ENCODE assay signal across 28 cellular contexts in genomic region chr10:68340358-68341080, GRCh38. TPM values are rescaled to one million over a fixed set of nuclear protein-coding genes. Genes with fewer than 3 reads are reported as not detected.
DNase-seq lines count a peak whose midpoint lies in the region; ATAC-seq, FAIRE-seq and TF ChIP-seq lines count a peak whose summit lies in the region.
"Had no signal": no experiment of that assay in that cellular context is flagged by ENCODE, and none has a peak within 500 bp of the region (broad histone marks: within the 10 kb centered on the region; RNA-seq: fewer than 3 reads in every experiment).

No MANE protein-coding gene starts in this region.

- H3K4me3 Mint-ChIP-seq in natural killer cell: no peak overlapping the region
- H3K4me3 Mint-ChIP-seq in natural killer cell treated with Interleukin-12 subunit alpha and Interleukin-12 subunit beta and Interleukin-15 and Interleukin-18, amount 100 ng/mL, for 72 hours: no peak overlapping the region
- no peak overlapping the region for H3K4me3 Mint-ChIP-seq in effector memory CD8-positive, alpha-beta T cell
- H3K4me3 Mint-ChIP-seq: mesothelial cell of epicardium had no signal

- peak overlapping the region; percentile 20 to 29 for H3K27ac Mint-ChIP-seq in natural killer cell
- no peak overlapping the region for H3K27ac Mint-ChIP-seq in natural killer cell treated with Interleukin-12 subunit alpha and Interleukin-12 subunit beta and Interleukin-15 and Interleukin-18, amount 100 ng/mL, for 72 hours
- peak overlapping the region; percentile 44 to 58 for H3K27ac Mint-ChIP-seq in effector memory CD8-positive, alpha-beta T cell

- H3K36me3 ChIP-seq in Loucy (ENCODE audit: insufficient read depth, low read length): peaks cover 87% of the 10 kb centered on the region
- H3K36me3 ChIP-seq in MG63: peaks cover 100% of the 10 kb centered on the region
- peaks cover 32 to 73% (median 55%) of the 10 kb centered on the region in 4 donors for H3K36me3 ChIP-seq in sigmoid colon

- peaks cover 28% of the 10 kb centered on the region for H3K36me3 Mint-ChIP-seq in natural killer cell
- peaks cover 73% of the 10 kb centered on the region for H3K36me3 Mint-ChIP-seq in natural killer cell treated with Interleukin-12 subunit alpha and Interleukin-12 subunit beta and Interleukin-15 and Interleukin-18, amount 100 ng/mL, for 72 hours
- peaks cover 84% of the 10 kb centered on the region for H3K36me3 Mint-ChIP-seq in effector memory CD8-positive, alpha-beta T cell (ENCODE audit: insufficient read depth)

- H3K9ac ChIP-seq in Loucy (ENCODE audit: low read depth, low read length, poor library complexity, severe bottlenecking): no peak overlapping the region

- no peak for DNase-seq in natural killer cell
- DNase-seq in natural killer cell treated with Interleukin-12 subunit alpha and Interleukin-12 subunit beta and Interleukin-15 and Interleukin-18, amount 100 ng/mL, for 72 hours (ENCODE audit: low spot score): no peak
- DNase-seq in effector memory CD8-positive, alpha-beta T cell: no peak
- no peak for DNase-seq in urothelium cell line (ENCODE audit: low spot score)
- no peak for DNase-seq in MG63
- no peak for DNase-seq in sigmoid colon
- DNase-seq: activated CD8-positive, alpha-beta memory T cell treated with anti-CD3 and anti-CD28 coated beads for 24 hours; activated naive CD4-positive, alpha-beta T cell; amygdala; effector CD4-positive, alpha-beta T cell; erythroblast; glutamatergic neuron; KBM-7; naive B cell; NCI-H1436 treated with DMSO at 0.1 percent for 48 hours; NCI-H446 treated with DMSO at 0.1 percent for 48 hours; NCI-H82; pancreas; SJCRH30; stimulated activated CD4-positive, alpha-beta T cell treated with anti-CD3 and anti-CD28 coated beads, Interleukin-12 subunit alpha, Interleukin-12 subunit beta, amount 100 ng/mL, for 4 hours; stimulated activated CD4-positive, alpha-beta T cell treated with anti-CD3 and anti-CD28 coated beads, Interleukin-4, amount 100 ng/mL, for 1 hour had no signal

- H3K79me2 ChIP-seq in Loucy (ENCODE audit: insufficient read depth, low read length): peaks cover 87% of the 10 kb centered on the region

- H3K27ac ChIP-seq in sigmoid colon: no peak overlapping the region
- H3K27ac ChIP-seq: C4-2B, pancreas, SJCRH30 had no signal

- H4K20me1 ChIP-seq in Loucy (ENCODE audit: insufficient read depth, low read length, poor library complexity, severe bottlenecking): peaks cover 89% of the 10 kb centered on the region

- TF ChIP-seq POLR2A in sigmoid colon (IDR thresholded peaks at IDR 0.05): no peak

- H3K4me1 ChIP-seq in Loucy (ENCODE audit: insufficient read depth, low read length, poor library complexity, severe bottlenecking) (peaks cover 40% of the 10 kb centered on the region), sigmoid colon (peaks cover 0 to 35% (median 31%) of the 10 kb centered on the region in 4 donors)
- H3K4me1 ChIP-seq: SJCRH30 had no signal

- no peaks in the 10 kb centered on the region for H3K9me3 Mint-ChIP-seq in natural killer cell
- no peaks in the 10 kb centered on the region for H3K9me3 Mint-ChIP-seq in natural killer cell treated with Interleukin-12 subunit alpha and Interleukin-12 subunit beta and Interleukin-15 and Interleukin-18, amount 100 ng/mL, for 72 hours
- no peaks in the 10 kb centered on the region for H3K9me3 Mint-ChIP-seq in effector memory CD8-positive, alpha-beta T cell
- H3K9me3 Mint-ChIP-seq: mesothelial cell of epicardium, naive B cell had no signal

- no peaks in the 10 kb centered on the region for H3K27me3 ChIP-seq in Loucy (ENCODE audit: insufficient read depth, low read length, poor library complexity, severe bottlenecking)
- H3K27me3 ChIP-seq in MG63: no peaks in the 10 kb centered on the region
- H3K27me3 ChIP-seq in sigmoid colon: no peaks in the 10 kb centered on the region
- H3K27me3 ChIP-seq: pancreas, SJCRH30 had no signal

- TF ChIP-seq EP300 in sigmoid colon (IDR thresholded peaks at IDR 0.05): no peak

- peak overlapping the region; percentile 91 for H3K4me2 ChIP-seq in Loucy (ENCODE audit: low read depth, low read length, poor library complexity, severe bottlenecking)

- 95% methylated on average over 8 of the region's 8 CpGs for WGBS in sigmoid colon, 2 donors

- no peak overlapping the region for H2AFZ ChIP-seq in Loucy (ENCODE audit: low read length)

- ATAC-seq in natural killer cell (no peak), GM19452 (IDR thresholded peaks at IDR 0.05; ENCODE audit: unreplicated experiment) (no peak)
- no peak for ATAC-seq in natural killer cell treated with Interleukin-12 subunit alpha and Interleukin-12 subunit beta and Interleukin-15 and Interleukin-18, amount 100 ng/mL, for 72 hours
- ATAC-seq in effector memory CD8-positive, alpha-beta T cell (replicated peaks): no peak
- ATAC-seq: pancreas, right cardiac atrium had no signal

- no peaks in the 10 kb centered on the region for H3K9me3 ChIP-seq in Loucy (ENCODE audit: insufficient read depth, low read depth, low read length)
- H3K9me3 ChIP-seq in MG63: no peaks in the 10 kb centered on the region
- H3K9me3 ChIP-seq in sigmoid colon: no peaks in the 10 kb centered on the region
- H3K9me3 ChIP-seq: pancreas, SJCRH30 had no signal

- TF ChIP-seq CTCF in natural killer cell (IDR thresholded peaks at IDR 0.05) (no peak), Loucy (conservative IDR thresholded peaks at IDR 0.05; ENCODE audit: low read length) (no peak), sigmoid colon (IDR thresholded peaks at IDR 0.05) (no peak)

- H3K4me3 ChIP-seq in Loucy (ENCODE audit: low read length, poor library complexity, severe bottlenecking) (peak overlapping the region; percentile 14), MG63 (no peak overlapping the region), sigmoid colon (no peak overlapping the region)
- H3K4me3 ChIP-seq: pancreas, SJCRH30 had no signal

- H3F3A ChIP-seq in Loucy (ENCODE audit: low read depth): peaks cover 30% of the 10 kb centered on the region; the same call in 1 of the 2 replicates

- no peaks in the 10 kb centered on the region for H3K9me2 ChIP-seq in Loucy (replicated peaks; ENCODE audit: low read depth, low read length)

- H3K4me1 Mint-ChIP-seq in natural killer cell: peaks cover 37 to 39% of the 10 kb centered on the region in 2 donors
- peaks cover 31 to 41% of the 10 kb centered on the region in 2 donors for H3K4me1 Mint-ChIP-seq in natural killer cell treated with Interleukin-12 subunit alpha and Interleukin-12 subunit beta and Interleukin-15 and Interleukin-18, amount 100 ng/mL, for 72 hours (ENCODE audit: low read depth in 2 of 2)
- peaks cover 26 to 38% of the 10 kb centered on the region in 2 donors for H3K4me1 Mint-ChIP-seq in effector memory CD8-positive, alpha-beta T cell (ENCODE audit: low read depth in 2 of 2)

- intact Hi-C loops in natural killer cell (cut with micrococcal nuclease): no loop called here
- intact Hi-C loops in sigmoid colon (cut with DNase I): no loop called here

- H3K27me3 Mint-ChIP-seq in natural killer cell (ENCODE audit: low read depth in 2 of 2): no peaks in the 10 kb centered on the region
- H3K27me3 Mint-ChIP-seq in natural killer cell treated with Interleukin-12 subunit alpha and Interleukin-12 subunit beta and Interleukin-15 and Interleukin-18, amount 100 ng/mL, for 72 hours: no peaks in the 10 kb centered on the region
- no peaks in the 10 kb centered on the region for H3K27me3 Mint-ChIP-seq in effector memory CD8-positive, alpha-beta T cell
- H3K27me3 Mint-ChIP-seq: naive B cell had no signal

- peak; percentile 70 for FAIRE-seq in urothelium cell line (lab: Jason Lieb, UNC)
- FAIRE-seq: GM12892, keratinocyte, pancreas had no signal

RNA-seq across cellular contexts. Expression of gene PBLD, which starts 7.8 kb away (rescaled TPM):
- total RNA-seq in natural killer cell (1 to 10 TPM; 1.4 to 2.1 (median 1.4) TPM), sigmoid colon (10 to 100 TPM in 1 of 4 donors, 1 to 10 TPM in 3; 4.6 to 10.7 (median 7.0) TPM)
- 1 to 10 TPM in 1 of 2 donors, under 1 TPM in 1; 0.47 to 1.3 TPM for total RNA-seq in natural killer cell treated with Interleukin-12 subunit alpha and Interleukin-12 subunit beta and Interleukin-15 and Interleukin-18, amount 100 ng/mL, for 72 hours
- 2.5 and 3.4 TPM in 2 replicates for total RNA-seq in MG63 (2014; rRNA removed; shearing (Covaris generic); ENCODE audit: low replicate concordance)
- polyA plus RNA-seq in sigmoid colon: 10 to 100 TPM; 19.4 to 83.7 (median 61.9) TPM

RNA-seq across cellular contexts. Expression of gene HNRNPH3, which starts 8.7 kb away (rescaled TPM):
- total RNA-seq in natural killer cell (100 to 1,000 TPM; 132 to 162 (median 142) TPM), sigmoid colon (10 to 100 TPM; 50.7 to 68.3 (median 57.4) TPM)
- 100 to 1,000 TPM; 113 to 156 TPM for total RNA-seq in natural killer cell treated with Interleukin-12 subunit alpha and Interleukin-12 subunit beta and Interleukin-15 and Interleukin-18, amount 100 ng/mL, for 72 hours
- total RNA-seq in MG63 (2014; rRNA removed; shearing (Covaris generic); ENCODE audit: low replicate concordance): 29.8 and 50.1 TPM in 2 replicates
- 100 to 1,000 TPM in 2 of 3 donors, 10 to 100 TPM in 1; 95.3 to 148 (median 117) TPM for polyA plus RNA-seq in sigmoid colon

Comparison
In these comparisons a context has a peak if more than half of its experiments do, and no peak if none do; other contexts are left out.
1. H3K27ac Mint-ChIP-seq: peak in natural killer cell (2 of 2) and effector memory CD8-positive, alpha-beta T cell (2 of 2); none in natural killer cell treated with Interleukin-12 subunit alpha and Interleukin-12 subunit beta and Interleukin-15 and Interleukin-18, amount 100 ng/mL, for 72 hours (0 of 2).